Comparison of ENCODE assay signal across 19 cellular contexts in genomic region chr15:81146006-81146405, GRCh38. TPM values are rescaled to one million over a fixed set of nuclear protein-coding genes. Genes with fewer than 3 reads are reported as not detected.
"Had no signal": no experiment of that assay in that cellular context is flagged by ENCODE, and none has a peak within 500 bp of the region (broad histone marks: within the 10 kb centered on the region; RNA-seq: fewer than 3 reads in every experiment).

No MANE protein-coding gene starts in this region.

- H3K9me3 ChIP-seq: esophagus squamous epithelium, neutrophil had no signal

- H3K4me1 ChIP-seq: esophagus squamous epithelium had no signal

- H3K4me3 ChIP-seq: coronary artery, esophagus squamous epithelium had no signal

- H3K27me3 ChIP-seq: neutrophil had no signal

- H3K36me3 ChIP-seq: esophagus squamous epithelium, neutrophil had no signal

- ATAC-seq: activated naive CD8-positive, alpha-beta T cell treated with anti-CD3 and anti-CD28 coated beads, Interleukin-2, amount 50 U/mL, for 24 hours; left lobe of liver; natural killer cell; stimulated activated naive B cell treated with anti-CD40 and anti-IgM and Interleukin-4, amounts not matched to agents 10 μg/mL and 1 μg/mL and 100 μg/mL, for 72 hours had no signal

- H3K27ac ChIP-seq: coronary artery, esophagus squamous epithelium, neutrophil had no signal

- DNase-seq: activated CD4-positive, alpha-beta T cell treated with anti-CD3 and anti-CD28 coated beads, Interleukin-2, amount 50 U/mL, for 48 hours; activated naive CD4-positive, alpha-beta T cell treated with anti-CD3 and anti-CD28 coated beads for 36 hours; activated naive CD8-positive, alpha-beta T cell treated with anti-CD3 and anti-CD28 coated beads, Interleukin-2, amount 50 U/mL, for 24 hours; caudate nucleus; effector CD4-positive, alpha-beta T cell; esophagus squamous epithelium; natural killer cell; posterior cingulate gyrus; stimulated activated CD4-positive, alpha-beta T cell treated with anti-CD3 and anti-CD28 coated beads, Interleukin-4, amount 100 ng/mL, for 1 hour; stimulated activated naive B cell treated with anti-CD40 and anti-IgM and Interleukin-4, amounts not matched to agents 10 μg/mL and 1 μg/mL and 100 μg/mL, for 72 hours; T-helper 1 cell; T1000; trophoblast cell had no signal

RNA-seq across cellular contexts. Expression of gene CFAP161, which starts 11.9 kb away (rescaled TPM):
- total RNA-seq: activated naive CD4-positive, alpha-beta T cell treated with anti-CD3 and anti-CD28 coated beads for 36 hours; activated T-helper 2 cell treated with anti-CD3 and anti-CD28 coated beads, Interferon-gamma antibody, Interleukin-2, Interleukin-4, amounts not matched to agents 10 μg/mL and 5 μg/mL and 100 μg/mL, durations not matched to agents 14 hours and 24 hours and 36 hours; endothelial cell of umbilical vein had no signal
- polyA plus RNA-seq: keratinocyte had no signal

RNA-seq across cellular contexts. Expression of gene IL16, which starts 50.7 kb away (rescaled TPM):
- polyA plus RNA-seq: keratinocyte had no signal
